ENCODE assay signal across 19 cellular contexts in genomic region chr16:89899879-89900481, GRCh38.
"Had no signal": no experiment of that assay in that cellular context is flagged by ENCODE, and none has a peak within 500 bp of the region (broad histone marks: within the 10 kb centered on the region; RNA-seq: fewer than 3 reads in every experiment).

No MANE protein-coding gene starts in this region.

- H3K27ac ChIP-seq: cardiac muscle cell, neutrophil, stomach had no signal

- H3K4me1 Mint-ChIP-seq: activated CD4-positive, alpha-beta T cell treated with anti-CD3 and anti-CD28 coated beads, Interleukin-2, amount 10 ng/mL, durations not matched to agents 24 days and 14 days; activated naive CD4-positive, alpha-beta T cell treated with anti-CD3 and anti-CD28 coated beads, Interleukin-2, amount 50 U/mL, for 24 hours; T-cell had no signal

- H3K27me3 Mint-ChIP-seq: activated CD4-positive, alpha-beta T cell treated with anti-CD3 and anti-CD28 coated beads, Interleukin-2, amount 10 ng/mL, durations not matched to agents 24 days and 14 days; activated naive CD4-positive, alpha-beta T cell treated with anti-CD3 and anti-CD28 coated beads, Interleukin-2, amount 50 U/mL, for 24 hours; dendritic cell treated with granulocyte-macrophage colony-stimulating factor and Interleukin-4, amounts not matched to agents 40 ng/mL and 50 ng/mL, for 4 days; T-cell; type B pancreatic cell had no signal

- H3K27ac Mint-ChIP-seq: activated CD4-positive, alpha-beta T cell treated with anti-CD3 and anti-CD28 coated beads, Interleukin-2, amount 10 ng/mL, durations not matched to agents 24 days and 14 days; activated naive CD4-positive, alpha-beta T cell treated with anti-CD3 and anti-CD28 coated beads, Interleukin-2, amount 50 U/mL, for 24 hours; dendritic cell treated with granulocyte-macrophage colony-stimulating factor and Interleukin-4, amounts not matched to agents 40 ng/mL and 50 ng/mL, for 4 days; natural killer cell; T-cell; type B pancreatic cell had no signal

- H3K9me3 ChIP-seq: neutrophil, stomach had no signal

- H3K9me3 Mint-ChIP-seq: activated CD4-positive, alpha-beta T cell treated with anti-CD3 and anti-CD28 coated beads, Interleukin-2, amount 10 ng/mL, durations not matched to agents 24 days and 14 days; activated naive CD4-positive, alpha-beta T cell treated with anti-CD3 and anti-CD28 coated beads, Interleukin-2, amount 50 U/mL, for 24 hours; dendritic cell treated with granulocyte-macrophage colony-stimulating factor and Interleukin-4, amounts not matched to agents 40 ng/mL and 50 ng/mL, for 4 days; natural killer cell; T-cell; type B pancreatic cell had no signal

- ATAC-seq: left colon, natural killer cell, T-cell had no signal

- H3K4me1 ChIP-seq: stomach had no signal

- H3K4me3 Mint-ChIP-seq: activated CD4-positive, alpha-beta T cell treated with anti-CD3 and anti-CD28 coated beads, Interleukin-2, amount 10 ng/mL, durations not matched to agents 24 days and 14 days; activated naive CD4-positive, alpha-beta T cell treated with anti-CD3 and anti-CD28 coated beads, Interleukin-2, amount 50 U/mL, for 24 hours; dendritic cell treated with granulocyte-macrophage colony-stimulating factor and Interleukin-4, amounts not matched to agents 40 ng/mL and 50 ng/mL, for 4 days; natural killer cell; T-cell; type B pancreatic cell had no signal

- H3K27me3 ChIP-seq: cardiac muscle cell, neutrophil, stomach had no signal

- DNase-seq: activated CD4-positive, alpha-beta T cell treated with anti-CD3 and anti-CD28 coated beads, Interleukin-2, amount 10 ng/mL, durations not matched to agents 24 days and 14 days; activated CD4-positive, CD25-positive, alpha-beta regulatory T cell; activated CD8-positive, alpha-beta memory T cell treated with anti-CD3 and anti-CD28 coated beads, Interleukin-2, amount 50 U/mL, for 48 hours; activated gamma-delta T cell; effector CD8-positive, alpha-beta T cell; foreskin fibroblast; hypothalamus; islet precursor cell; left colon; natural killer cell; stimulated activated CD8-positive, alpha-beta memory T cell treated with anti-CD3 and anti-CD28 coated beads, Interleukin-4, amount 100 ng/mL, for 48 hours; stomach; T-cell; T-helper 9 cell had no signal
